ENCODE assay signal across 17 cellular contexts in genomic region chr14:92099802-92100201, GRCh38. TPM values are rescaled to one million over a fixed set of nuclear protein-coding genes. Genes with fewer than 3 reads are reported as not detected.
A peak's percentile ranks its signal among the peaks of the same experiment; 100 is the strongest.
DNase-seq lines count a peak whose midpoint lies in the region; ATAC-seq, FAIRE-seq and TF ChIP-seq lines count a peak whose summit lies in the region.
"Had no signal": no experiment of that assay in that cellular context is flagged by ENCODE, and none has a peak within 500 bp of the region (broad histone marks: within the 10 kb centered on the region; RNA-seq: fewer than 3 reads in every experiment).

No MANE protein-coding gene starts in this region.

- in situ Hi-C loops in IMR-90 (cut with MboI; ENCODE audit: low sequenced_read_pairs): no loop called here
- in situ Hi-C loops in GM12878 (cut with MboI): no loop called here

- no peak overlapping the region for H3K56ac ChIP-seq in IMR-90 (ENCODE audit: extremely low read depth, insufficient read depth, low read length)

- H3K4me2 ChIP-seq in IMR-90 (ENCODE audit: low read depth, low read length) (no peak overlapping the region), GM12878 (ENCODE audit: control insufficient read depth, insufficient read depth) (no peak overlapping the region; the same call in 1 of the 2 replicates)
- H3K4me2 ChIP-seq: PC-9 had no signal

- TF ChIP-seq EP300 in GM12878 (IDR thresholded peaks at IDR 0.05; ENCODE audit: borderline replicate concordance in 1 of 2, control insufficient read depth in 1 of 2, low read depth in 2 of 2, low read length in 2 of 2): no peak

- FAIRE-seq in GM12878 (lab: Jason Lieb, UNC): no peak
- FAIRE-seq: GM12891, GM18507 had no signal

- H3K27me3 ChIP-seq in IMR-90 (ENCODE audit: control insufficient read depth, insufficient read depth, low read length): no peaks in the 10 kb centered on the region
- H3K27me3 ChIP-seq in GM12878 (replicated peaks in 1 of 2; ENCODE audit: control insufficient read depth in 2 of 2, insufficient read depth in 2 of 2, low read length in 1 of 2): no peaks in the 10 kb centered on the region
- no peaks in the 10 kb centered on the region for H3K27me3 ChIP-seq in spleen (replicated peaks in 1 of 7)

- H3K9me1 ChIP-seq in IMR-90 (ENCODE audit: insufficient read depth, low read length): peaks cover 13% of the 10 kb centered on the region

- no peak overlapping the region for H4K5ac ChIP-seq in IMR-90 (ENCODE audit: low read depth, low read length)

- no peak overlapping the region for H3K18ac ChIP-seq in IMR-90 (ENCODE audit: low read depth, low read length)

- TF ChIP-seq CTCF in IMR-90 (conservative IDR thresholded peaks at IDR 0.05; ENCODE audit: low read depth, low read length): no peak
- TF ChIP-seq CTCF in GM12878 (IDR thresholded peaks at IDR 0.05 in 2 of 3, conservative IDR thresholded peaks at IDR 0.05 in 1 of 3; ENCODE audit: control insufficient read depth in 2 of 3, extremely low read depth in 1 of 3, insufficient read depth in 1 of 3, low read depth in 3 of 3, low read length in 3 of 3): no peak
- no peak for TF ChIP-seq CTCF in spleen (IDR thresholded peaks at IDR 0.05 in 8 of 11, conservative IDR thresholded peaks at IDR 0.05 in 3 of 11)

- H3K27ac ChIP-seq in IMR-90 (ENCODE audit: insufficient read depth, low read length) (no peak overlapping the region), GM12878 (ENCODE audit: control insufficient read depth, insufficient read depth) (no peak overlapping the region), spleen (no peak overlapping the region)
- H3K27ac ChIP-seq: 22Rv1, PC-9 had no signal

- H3K23ac ChIP-seq in IMR-90 (ENCODE audit: low read depth, low read length): peak overlapping the region; percentile 51; the same call in 1 of the 2 replicates

- no peak overlapping the region for H2BK5ac ChIP-seq in IMR-90 (ENCODE audit: low read depth, low read length, poor library complexity, severe bottlenecking)

- ATAC-seq in IMR-90 (ENCODE audit: low read depth) (peak; percentile 51; the same call in 1 of the 2 replicates), GM12878 (peak; percentile 42), HG02852 (IDR thresholded peaks at IDR 0.05; ENCODE audit: unreplicated experiment) (no peak)

- peaks cover 24 to 55% of the 10 kb centered on the region in 2 experiments for H3K79me1 ChIP-seq in IMR-90 (ENCODE audit: low read depth in 1 of 2, low read length in 2 of 2)

- H2BK20ac ChIP-seq in IMR-90 (ENCODE audit: low read depth, low read length): no peak overlapping the region

- no peak overlapping the region for H2AK9ac ChIP-seq in IMR-90 (replicated peaks; ENCODE audit: low read depth, low read length, poor library complexity)

- no peak overlapping the region for H2BK15ac ChIP-seq in IMR-90 (ENCODE audit: low read depth, low read length)

- H2AK5ac ChIP-seq in IMR-90 (ENCODE audit: low read depth, low read length): no peak overlapping the region; the same call in 1 of the 2 replicates

- POLR2A ChIA-PET in IMR-90 (lab: Charles Lee; ENCODE audit: unreplicated experiment) (no interaction called here), GM12878 (lab: Charles Lee) (no interaction called here)

- TF ChIP-seq POLR2A in IMR-90 (IDR thresholded peaks at IDR 0.05; ENCODE audit: low read depth, low read length) (no peak), GM12878 (IDR thresholded peaks at IDR 0.05; ENCODE audit: low read depth, low read length) (no peak), spleen (IDR thresholded peaks at IDR 0.05) (no peak)

- CTCF ChIA-PET in IMR-90 (lab: Yijun Ruan, JAX): no interaction called here
- CTCF ChIA-PET in GM12878 (lab: Yijun Ruan, JAX): interaction anchor here (0.6 to 1.2 kb wide), 3 partner anchors 9 to 618 kb away, joined by 3 to 4 read pairs (median 3); no protein-coding TSS in a partner anchor

- no peak overlapping the region for H3K4ac ChIP-seq in IMR-90 (ENCODE audit: low read depth, low read length)

- peak; percentile 33 for DNase-seq in DMS53 (lab: John Stamatoyannopoulos, UW)
- DNase-seq in DMS53 treated with DMSO at 0.1 percent for 48 hours (lab: John Stamatoyannopoulos, UW; ENCODE audit: unreplicated experiment): no peak
- DNase-seq in IMR-90: peak; percentile 17
- DNase-seq in GM12878 (ENCODE audit: low read depth, low spot score): no peak
- DNase-seq in renal cortical epithelial cell (ENCODE audit: low read depth): peak; percentile 28
- no peak for DNase-seq in spleen
- no peak for DNase-seq in effector CD8-positive, alpha-beta T cell (lab: John Stamatoyannopoulos, UW)
- DNase-seq: H7, KG1, NCI-H1417 treated with DMSO at 0.1 percent for 48 hours, NCI-H187 treated with DMSO at 0.1 percent for 48 hours, NCI-H526, PC-9 had no signal

- H4K91ac ChIP-seq in IMR-90 (ENCODE audit: insufficient read depth, low read depth, low read length): peak overlapping the region; percentile 47; the same call in 1 of the 2 replicates

- H3K4me1 ChIP-seq in IMR-90 (ENCODE audit: control insufficient read depth, insufficient read depth, low read length) (peaks cover 4% of the 10 kb centered on the region; the same call in 1 of the 2 replicates), GM12878 (ENCODE audit: control insufficient read depth, insufficient read depth, low read length) (no peaks in the 10 kb centered on the region), spleen (peaks cover 11 to 61% (median 31%) of the 10 kb centered on the region in 6 donors)

- dilution Hi-C loops in IMR-90 (cut with HindIII; ENCODE audit: low sequenced_read_pairs, unreplicated experiment): no loop called here

- intact Hi-C loops in IMR-90 (cut with micrococcal nuclease) (loop anchor here (10.0 kb wide), 1 partner anchor 155 kb away; the partner anchor contains the start of gene FBLN5), GM12878 (cut with micrococcal nuclease; ENCODE audit: unreplicated experiment) (no loop called here), spleen (cut with DNase I; ENCODE audit: low total_unique reads) (no loop called here)

- H3K4me3 ChIP-seq in IMR-90 (ENCODE audit: insufficient read depth, low read depth, low read length) (no peak overlapping the region), GM12878 (no peak overlapping the region), spleen (no peak overlapping the region)
- H3K4me3 ChIP-seq: PC-9 had no signal

- H2BK120ac ChIP-seq in IMR-90 (ENCODE audit: low read depth, low read length): no peak overlapping the region

- no peak for TF ChIP-seq RAD21 in IMR-90 (IDR thresholded peaks at IDR 0.05; ENCODE audit: low read length)
- no peak for TF ChIP-seq RAD21 in GM12878 (IDR thresholded peaks at IDR 0.05; ENCODE audit: insufficient read depth, low read depth, low read length)

- H3K79me2 ChIP-seq in GM12878 (ENCODE audit: control insufficient read depth, insufficient read depth, low read length): peaks cover 19% of the 10 kb centered on the region

- RAD21 ChIA-PET in GM12878 (lab: Charles Lee; ENCODE audit: unreplicated experiment): interaction anchor here (1.4 to 1.6 kb wide), 2 partner anchors 22 to 161 kb away, joined by 4 read pairs; partner anchors contain the start of genes CPSF2 and NDUFB1

- 0 out of 4 replicates have a peak overlapping the region, but pooled peaks of 1 of the 2 experiments have one; percentile 17 for H4K8ac ChIP-seq in IMR-90 (ENCODE audit: low read depth in 2 of 2, low read length in 2 of 2)

- H3K9ac ChIP-seq in IMR-90 (ENCODE audit: low read depth, low read length) (no peak overlapping the region), GM12878 (ENCODE audit: control insufficient read depth, insufficient read depth, low read length) (no peak overlapping the region)

- H3K9me3 ChIP-seq in IMR-90 (ENCODE audit: control insufficient read depth, insufficient read depth, low read length): no peaks in the 10 kb centered on the region
- no peaks in the 10 kb centered on the region for H3K9me3 ChIP-seq in GM12878 (replicated peaks; ENCODE audit: control insufficient read depth, insufficient read depth, low read length)
- H3K9me3 ChIP-seq in spleen: no peaks in the 10 kb centered on the region

- H2AFZ ChIP-seq in IMR-90 (replicated peaks; ENCODE audit: low read length, poor library complexity) (no peak overlapping the region), GM12878 (ENCODE audit: control insufficient read depth, low read depth, low read length) (no peak overlapping the region)
- H2AFZ ChIP-seq: PC-9 had no signal

- SMC1A ChIA-PET in GM12878 (lab: Charles Lee; ENCODE audit: uncharacterized antibody, unreplicated experiment): interaction anchor here (1.1 to 1.3 kb wide), 2 partner anchors 9 to 94 kb away, joined by 3 read pairs; no protein-coding TSS in a partner anchor

- BruUV-seq in IMR-90 (replicated peaks; lab: Mats Ljungman, UMichigan) (no TSS peak), GM12878 (replicated peaks; lab: Mats Ljungman, UMichigan) (no TSS peak)

- H3K36me3 ChIP-seq in IMR-90 (ENCODE audit: control insufficient read depth, insufficient read depth, low read length) (no peaks in the 10 kb centered on the region), GM12878 (ENCODE audit: control insufficient read depth in 2 of 2, insufficient read depth in 2 of 2, low read length in 1 of 2) (no peaks in the 10 kb centered on the region), spleen (peaks cover 0 to 19% (median 16%) of the 10 kb centered on the region in 6 donors)

- no peak overlapping the region; the same call in 1 of the 2 replicates for H3K14ac ChIP-seq in IMR-90 (replicated peaks; ENCODE audit: low read depth, low read length)

- H4K20me1 ChIP-seq in IMR-90 (ENCODE audit: insufficient read depth, low read length) (no peaks in the 10 kb centered on the region; the same call in 1 of the 2 replicates), GM12878 (ENCODE audit: control insufficient read depth, insufficient read depth) (no peaks in the 10 kb centered on the region)

RNA-seq across cellular contexts. Expression of gene ATXN3, which starts 6.6 kb away (rescaled TPM):
- total RNA-seq in IMR-90 (2012; rRNA removed): 9.0 and 38.3 TPM in 2 replicates
- polyA plus RNA-seq in IMR-90 (2012; rRNA removed): 12.0 and 13.9 TPM in 2 replicates
- polyA plus RNA-seq in IMR-90 (2012; cell fraction: cytosol; rRNA removed): 0.78 and 1.1 TPM in 2 replicates
- polyA plus RNA-seq in IMR-90 (2012; cell fraction: nucleus; rRNA removed; ENCODE audit: low replicate concordance): 6.1 and 20.2 TPM in 2 replicates
- 49.4 and 55.7 TPM in 2 replicates for total RNA-seq in GM12878 (2013; cell fraction: nucleolus; rRNA removed)
- total RNA-seq in GM12878 (2014; rRNA removed): 15.6 and 26.1 TPM in 2 replicates
- total RNA-seq in GM12878 (2014; rRNA removed; fragmentation: Illumina TruSeq; extraction: Trizol): 16.5 and 19.1 TPM in 2 replicates
- 20.2 and 20.4 TPM in 2 replicates for total RNA-seq in GM12878 (2021)
- polyA plus RNA-seq in GM12878 (2011; ENCODE audit: low read depth): 6.0 TPM
- 26.3 and 43.1 TPM in 2 replicates for polyA plus RNA-seq in GM12878 (2011; rRNA removed)
- 5.3 and 9.9 TPM in 2 replicates for polyA plus RNA-seq in GM12878 (2011; cell fraction: cytosol; rRNA removed)
- 10.5 and 11.2 TPM in 2 replicates for polyA plus RNA-seq in GM12878 (2011; cell fraction: nucleus; rRNA removed)
- polyA plus RNA-seq in GM12878 (2012): 15.3 and 23.9 TPM in 2 replicates
- polyA plus RNA-seq in GM12878 (2014; fragmentation: Illumina TruSeq; extraction: Trizol): 15.1 and 22.0 TPM in 2 replicates
- 10 to 100 TPM; 17.0 to 21.6 TPM for polyA plus RNA-seq in GM12878 (2014; fragmentation: Nextera tagmentation; extraction: Ambion mirVana)
- 15.3 and 17.9 TPM in 2 replicates for polyA plus RNA-seq in GM12878 (2014; rRNA removed)
- 10 to 100 TPM; 27.2 to 27.3 TPM for polyA plus RNA-seq in GM12878 (2016; fragmentation: Nextera tagmentation; extraction: Ambion mirVana)
- polyA minus RNA-seq in GM12878 (2011; rRNA and poly(A)+ RNA removed): 13.1 and 23.6 TPM in 2 replicates
- 7.8 and 9.1 TPM in 2 replicates for polyA minus RNA-seq in GM12878 (2011; cell fraction: cytosol; rRNA and poly(A)+ RNA removed)
- 7.1 and 16.7 TPM in 2 replicates for polyA minus RNA-seq in GM12878 (2011; cell fraction: nucleus; rRNA and poly(A)+ RNA removed)
- total RNA-seq in renal cortical epithelial cell: 55.6 and 81.6 TPM in 2 replicates
- 10 to 100 TPM; 27.1 to 76.0 (median 43.8) TPM for total RNA-seq in spleen
- polyA plus RNA-seq in spleen: 10 to 100 TPM in 2 of 3 donors, 1 to 10 TPM in 1; 9.4 to 23.8 (median 13.2) TPM

RNA-seq across cellular contexts. Expression of gene NDUFB1, which starts 21.7 kb away (rescaled TPM):
- total RNA-seq in IMR-90 (2012; rRNA removed) (32.1 and 158 TPM in 2 replicates), GM12878 (2014; rRNA removed) (301 and 360 TPM in 2 replicates), GM12878 (2014; rRNA removed; fragmentation: Illumina TruSeq; extraction: Trizol) (346 and 374 TPM in 2 replicates), GM12878 (2021) (132 and 135 TPM in 2 replicates), renal cortical epithelial cell (88.6 and 243 TPM in 2 replicates), spleen (100 to 1,000 TPM in 3 of 7 donors, 10 to 100 TPM in 4; 67.2 to 237 (median 85.7) TPM)
- polyA plus RNA-seq in IMR-90 (2012; rRNA removed) (326 and 333 TPM in 2 replicates), GM12878 (2011; rRNA removed) (490 and 558 TPM in 2 replicates), GM12878 (2014; fragmentation: Illumina TruSeq; extraction: Trizol) (519 and 568 TPM in 2 replicates), GM12878 (2014; fragmentation: Nextera tagmentation; extraction: Ambion mirVana) (100 to 1,000 TPM; 626 to 780 TPM), GM12878 (2014; rRNA removed) (618 and 919 TPM in 2 replicates), GM12878 (2016; fragmentation: Nextera tagmentation; extraction: Ambion mirVana) (100 to 1,000 TPM; 602 to 632 TPM), spleen (100 to 1,000 TPM; 533 to 582 (median 580) TPM)
- 127 and 436 TPM in 2 replicates for polyA plus RNA-seq in IMR-90 (2012; cell fraction: cytosol; rRNA removed)
- 30.1 and 168 TPM in 2 replicates for polyA plus RNA-seq in IMR-90 (2012; cell fraction: nucleus; rRNA removed; ENCODE audit: low replicate concordance)
- total RNA-seq in GM12878 (2013; cell fraction: nucleolus; rRNA removed): 43.6 and 44.9 TPM in 2 replicates
- polyA plus RNA-seq in GM12878 (2011; ENCODE audit: low read depth): 101 TPM
- 140 and 192 TPM in 2 replicates for polyA plus RNA-seq in GM12878 (2011; cell fraction: cytosol; rRNA removed)
- 115 and 140 TPM in 2 replicates for polyA plus RNA-seq in GM12878 (2011; cell fraction: nucleus; rRNA removed)
- 451 and 767 TPM in 2 replicates for polyA plus RNA-seq in GM12878 (2012)
- polyA minus RNA-seq in GM12878 (2011; rRNA and poly(A)+ RNA removed): 48.3 and 55.5 TPM in 2 replicates
- 16.8 and 19.9 TPM in 2 replicates for polyA minus RNA-seq in GM12878 (2011; cell fraction: cytosol; rRNA and poly(A)+ RNA removed)
- 25.5 and 33.5 TPM in 2 replicates for polyA minus RNA-seq in GM12878 (2011; cell fraction: nucleus; rRNA and poly(A)+ RNA removed)

RNA-seq across cellular contexts. Expression of gene CPSF2, which starts 22.0 kb away (rescaled TPM):
- 30.6 and 51.7 TPM in 2 replicates for total RNA-seq in IMR-90 (2012; rRNA removed)
- 13.6 and 18.5 TPM in 2 replicates for polyA plus RNA-seq in IMR-90 (2012; rRNA removed)
- 1.8 and 4.9 TPM in 2 replicates for polyA plus RNA-seq in IMR-90 (2012; cell fraction: cytosol; rRNA removed)
- polyA plus RNA-seq in IMR-90 (2012; cell fraction: nucleus; rRNA removed; ENCODE audit: low replicate concordance): 1.9 and 8.6 TPM in 2 replicates
- 30.6 and 33.7 TPM in 2 replicates for total RNA-seq in GM12878 (2013; cell fraction: nucleolus; rRNA removed)
- 25.9 and 28.2 TPM in 2 replicates for total RNA-seq in GM12878 (2014; rRNA removed)
- total RNA-seq in GM12878 (2014; rRNA removed; fragmentation: Illumina TruSeq; extraction: Trizol): 60.2 and 71.8 TPM in 2 replicates
- 57.6 and 61.7 TPM in 2 replicates for total RNA-seq in GM12878 (2021)
- polyA plus RNA-seq in GM12878 (2011; ENCODE audit: low read depth): 11.6 TPM
- polyA plus RNA-seq in GM12878 (2011; rRNA removed): 42.0 and 63.9 TPM in 2 replicates
- 9.3 and 10.8 TPM in 2 replicates for polyA plus RNA-seq in GM12878 (2011; cell fraction: cytosol; rRNA removed)
- polyA plus RNA-seq in GM12878 (2011; cell fraction: nucleus; rRNA removed): 6.4 and 14.4 TPM in 2 replicates
- 19.2 and 32.6 TPM in 2 replicates for polyA plus RNA-seq in GM12878 (2012)
- 52.0 and 76.6 TPM in 2 replicates for polyA plus RNA-seq in GM12878 (2014; fragmentation: Illumina TruSeq; extraction: Trizol)
- 10 to 100 TPM; 18.2 to 20.1 TPM for polyA plus RNA-seq in GM12878 (2014; fragmentation: Nextera tagmentation; extraction: Ambion mirVana)
- 32.8 and 36.8 TPM in 2 replicates for polyA plus RNA-seq in GM12878 (2014; rRNA removed)
- polyA plus RNA-seq in GM12878 (2016; fragmentation: Nextera tagmentation; extraction: Ambion mirVana): 10 to 100 TPM; 61.9 to 62.0 TPM
- 15.1 and 27.6 TPM in 2 replicates for polyA minus RNA-seq in GM12878 (2011; rRNA and poly(A)+ RNA removed)
- 6.7 and 19.2 TPM in 2 replicates for polyA minus RNA-seq in GM12878 (2011; cell fraction: cytosol; rRNA and poly(A)+ RNA removed)
- 6.9 and 19.4 TPM in 2 replicates for polyA minus RNA-seq in GM12878 (2011; cell fraction: nucleus; rRNA and poly(A)+ RNA removed)
- 59.7 and 65.0 TPM in 2 replicates for total RNA-seq in renal cortical epithelial cell
- total RNA-seq in spleen: 10 to 100 TPM; 32.0 to 59.7 (median 47.8) TPM
- 1 to 10 TPM; 4.5 to 9.7 (median 7.7) TPM for polyA plus RNA-seq in spleen

RNA-seq across cellular contexts. Expression of gene TRIP11, which starts 59.9 kb away (rescaled TPM):
- total RNA-seq in IMR-90 (2012; rRNA removed) (53.0 and 83.5 TPM in 2 replicates), GM12878 (2014; rRNA removed) (12.8 and 17.2 TPM in 2 replicates), GM12878 (2014; rRNA removed; fragmentation: Illumina TruSeq; extraction: Trizol) (21.8 and 22.3 TPM in 2 replicates), GM12878 (2021) (30.5 and 33.7 TPM in 2 replicates), renal cortical epithelial cell (28.3 and 68.6 TPM in 2 replicates), spleen (10 to 100 TPM; 32.9 to 75.7 (median 54.5) TPM)
- polyA plus RNA-seq in IMR-90 (2012; rRNA removed) (6.8 and 7.5 TPM in 2 replicates), GM12878 (2011; rRNA removed) (17.5 and 23.4 TPM in 2 replicates), GM12878 (2014; fragmentation: Illumina TruSeq; extraction: Trizol) (14.8 and 18.8 TPM in 2 replicates), GM12878 (2014; fragmentation: Nextera tagmentation; extraction: Ambion mirVana) (10 to 100 TPM in 1 of 2 experiments, 1 to 10 TPM in 1; 7.1 to 32.0 TPM), GM12878 (2014; rRNA removed) (5.2 and 5.3 TPM in 2 replicates), GM12878 (2016; fragmentation: Nextera tagmentation; extraction: Ambion mirVana) (10 to 100 TPM; 43.1 to 46.1 TPM), spleen (1 to 10 TPM; 3.0 to 4.5 (median 3.7) TPM)
- polyA plus RNA-seq in IMR-90 (2012; cell fraction: cytosol; rRNA removed): 2.0 TPM in 2 replicates
- polyA plus RNA-seq in IMR-90 (2012; cell fraction: nucleus; rRNA removed; ENCODE audit: low replicate concordance): 0.98 and 5.6 TPM in 2 replicates
- 66.2 and 80.1 TPM in 2 replicates for total RNA-seq in GM12878 (2013; cell fraction: nucleolus; rRNA removed)
- 3.8 TPM for polyA plus RNA-seq in GM12878 (2011; ENCODE audit: low read depth)
- 6.3 and 7.0 TPM in 2 replicates for polyA plus RNA-seq in GM12878 (2011; cell fraction: cytosol; rRNA removed)
- polyA plus RNA-seq in GM12878 (2011; cell fraction: nucleus; rRNA removed): 10.2 and 16.4 TPM in 2 replicates
- 9.4 and 10.4 TPM in 2 replicates for polyA plus RNA-seq in GM12878 (2012)
- 63.1 and 64.3 TPM in 2 replicates for polyA minus RNA-seq in GM12878 (2011; rRNA and poly(A)+ RNA removed)
- 11.3 and 19.6 TPM in 2 replicates for polyA minus RNA-seq in GM12878 (2011; cell fraction: cytosol; rRNA and poly(A)+ RNA removed)
- 29.5 and 41.3 TPM in 2 replicates for polyA minus RNA-seq in GM12878 (2011; cell fraction: nucleus; rRNA and poly(A)+ RNA removed)

Comparison
In these comparisons a context has a peak if more than half of its experiments do, and no peak if none do; other contexts are left out.
1. DNase-seq: peak in DMS53 (single experiment), IMR-90 (single experiment) and renal cortical epithelial cell (single experiment); none in DMS53 treated with DMSO at 0.1 percent for 48 hours (single experiment), GM12878 (single experiment), spleen (single experiment) and effector CD8-positive, alpha-beta T cell (single experiment).